Comparison of ENCODE assay signal across 8 cellular contexts in the genomic region with DNA sequence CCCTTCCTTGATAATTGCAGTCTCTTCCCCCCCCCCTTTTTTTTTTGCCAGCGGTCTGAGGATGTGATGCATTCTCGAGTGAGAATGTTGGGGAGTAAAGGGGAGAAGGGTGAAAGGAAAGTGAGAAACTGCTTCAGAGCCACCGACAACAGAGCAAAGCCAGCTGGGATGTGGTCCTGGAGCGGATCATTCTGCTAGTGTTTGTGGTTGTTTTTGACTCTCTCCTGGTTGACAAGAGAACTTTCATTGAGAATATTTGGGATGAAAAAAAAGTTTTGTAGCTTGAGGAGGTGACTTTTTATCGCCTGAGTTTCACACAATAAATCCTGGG. TPM values are rescaled to one million over a fixed set of nuclear protein-coding genes. Genes with fewer than 3 reads are reported as not detected.
DNase-seq lines count a peak whose midpoint lies in the region; ATAC-seq and TF ChIP-seq lines count a peak whose summit lies in the region.

No MANE protein-coding gene starts in this region.

- POLR2A ChIA-PET in naive thymus-derived CD4-positive, alpha-beta T cell (lab: Charles Lee) = no interaction called here
- POLR2A ChIA-PET in GM10248 (lab: Yijun Ruan, JAX) = no interaction called here

- no peaks in the 10 kb centered on the region for H3K36me3 ChIP-seq in BE2C
- peaks cover 0 to 9% (median 0%) of the 10 kb centered on the region in 3 experiments for H3K36me3 ChIP-seq in naive thymus-derived CD4-positive, alpha-beta T cell (ENCODE audit: control insufficient read depth in 2 of 3, insufficient read depth in 3 of 3, low read length in 3 of 3)

- peak overlapping the region; percentile 79 for H3K4me3 ChIP-seq in BE2C (ENCODE audit: low read depth, low read length)
- peak overlapping the region; percentile 67 for H3K4me3 ChIP-seq in naive thymus-derived CD4-positive, alpha-beta T cell (ENCODE audit: low read length)

- H3K27me3 Mint-ChIP-seq in IgD-negative memory B cell = no peaks in the 10 kb centered on the region
- no peaks in the 10 kb centered on the region for H3K27me3 Mint-ChIP-seq in naive thymus-derived CD4-positive, alpha-beta T cell

- no peak for DNase-seq in BE2C
- peak; percentile 24 for DNase-seq in cerebellum (ENCODE audit: low spot score)
- peak in 3 of 9 donors; percentile 9 to 14 (median 11) for DNase-seq in naive thymus-derived CD4-positive, alpha-beta T cell
- DNase-seq in NCI-H2171 treated with DMSO at 0.1 percent for 48 hours (lab: John Stamatoyannopoulos, UW) = no peak
- DNase-seq in activated effector memory CD4-positive, alpha-beta T cell treated with anti-CD3 and anti-CD28 coated beads, Interleukin-2, amount 50 U/mL, for 16 hours = no peak
- DNase-seq in GM10248 (ENCODE audit: extremely low spot score) = no peak

- H3K27me3 ChIP-seq in BE2C = no peaks in the 10 kb centered on the region
- H3K27me3 ChIP-seq in naive thymus-derived CD4-positive, alpha-beta T cell (ENCODE audit: control insufficient read depth in 2 of 2, insufficient read depth in 2 of 2, low read length in 2 of 2) = no peaks in the 10 kb centered on the region

- intact Hi-C loops in naive thymus-derived CD4-positive, alpha-beta T cell (cut with micrococcal nuclease) = loop anchor here (5.0 to 10.0 kb wide), 5 partner anchors 61 to 1421 kb away; partner anchors contain the start of genes EVI2B (in 1 of the 2) and GOSR1 (in 1 of the 2)

- no peaks in the 10 kb centered on the region for H3K4me1 ChIP-seq in BE2C
- peaks cover 0 to 8% of the 10 kb centered on the region in 2 donors for H3K4me1 ChIP-seq in naive thymus-derived CD4-positive, alpha-beta T cell (ENCODE audit: control insufficient read depth in 2 of 2, insufficient read depth in 2 of 2, low read length in 2 of 2)

- TF ChIP-seq CTCF in BE2C (IDR thresholded peaks at IDR 0.05; ENCODE audit: low read depth, low read length) = no peak
- no peak for TF ChIP-seq CTCF in GM10248 (IDR thresholded peaks at IDR 0.05; ENCODE audit: control extremely low read depth, extremely low read depth, low read depth, missing control alignments)

- H3K27ac Mint-ChIP-seq in IgD-negative memory B cell = peak overlapping the region; percentile 43 to 95 (median 49)
- H3K27ac Mint-ChIP-seq in naive thymus-derived CD4-positive, alpha-beta T cell = peak overlapping the region; percentile 51 to 97 (median 92)

- H3K4me1 Mint-ChIP-seq in IgD-negative memory B cell = peaks cover 10 to 15% (median 12%) of the 10 kb centered on the region in 3 donors
- peaks cover 10 to 22% (median 13%) of the 10 kb centered on the region in 7 donors for H3K4me1 Mint-ChIP-seq in naive thymus-derived CD4-positive, alpha-beta T cell

- H3K36me3 Mint-ChIP-seq in IgD-negative memory B cell = no peaks in the 10 kb centered on the region
- no peaks in the 10 kb centered on the region for H3K36me3 Mint-ChIP-seq in naive thymus-derived CD4-positive, alpha-beta T cell

- no peaks in the 10 kb centered on the region for H3K9me3 Mint-ChIP-seq in IgD-negative memory B cell
- H3K9me3 Mint-ChIP-seq in naive thymus-derived CD4-positive, alpha-beta T cell = no peaks in the 10 kb centered on the region

- H3K4me3 Mint-ChIP-seq in IgD-negative memory B cell = peak overlapping the region; percentile 85 to 98 (median 94)
- H3K4me3 Mint-ChIP-seq in naive thymus-derived CD4-positive, alpha-beta T cell = peak overlapping the region; percentile 82 to 98 (median 94)

- ATAC-seq in naive thymus-derived CD4-positive, alpha-beta T cell = no peak
- no peak for ATAC-seq in GM21423 (IDR thresholded peaks at IDR 0.05; ENCODE audit: unreplicated experiment)

- CTCF ChIA-PET in naive thymus-derived CD4-positive, alpha-beta T cell (lab: Charles Lee) = interaction anchor here (0.6 kb wide), 2 partner anchors 12 to 121 kb away, joined by 4 read pairs; no protein-coding TSS in a partner anchor
- CTCF ChIA-PET in GM10248 (lab: Yijun Ruan, JAX) = interaction anchor here (0.6 to 1.4 kb wide), 5 partner anchors 9 to 70 kb away, joined by 3 to 4 read pairs (median 3); no protein-coding TSS in a partner anchor

- no peaks in the 10 kb centered on the region for H3K9me3 ChIP-seq in BE2C
- no peaks in the 10 kb centered on the region for H3K9me3 ChIP-seq in naive thymus-derived CD4-positive, alpha-beta T cell (ENCODE audit: control insufficient read depth in 2 of 3, low read length in 3 of 3)

- peak overlapping the region; percentile 76 for H3K27ac ChIP-seq in naive thymus-derived CD4-positive, alpha-beta T cell (ENCODE audit: low read depth, low read length)

RNA-seq across cellular contexts. Expression of gene NF1, which starts 1.3 kb away (rescaled TPM):
- polyA plus RNA-seq in BE2C (2012; ENCODE audit: insufficient read depth, insufficient read length, low read depth) = 5.2 TPM
- 10.0 TPM for polyA plus RNA-seq in IgD-negative memory B cell
- total RNA-seq in cerebellum = 176 TPM
- 10 to 100 TPM; 18.8 to 32.4 (median 21.2) TPM for total RNA-seq in naive thymus-derived CD4-positive, alpha-beta T cell
- polyA plus RNA-seq in naive thymus-derived CD4-positive, alpha-beta T cell = 10 to 100 TPM; 12.5 to 12.7 TPM
